Comparison of ENCODE assay signal across 8 cellular contexts in genomic region chr20:53162251-53162835, GRCh38.
DNase-seq lines count a peak whose midpoint lies in the region; ATAC-seq and TF ChIP-seq lines count a peak whose summit lies in the region.

No MANE protein-coding gene starts in this region.

- H3K27me3 Mint-ChIP-seq in WTC11 (ENCODE audit: low read depth) = no peaks in the 10 kb centered on the region

- peaks cover 9% of the 10 kb centered on the region; the same call in 1 of the 2 replicates for H3K9me3 Mint-ChIP-seq in WTC11

- TF ChIP-seq CTCF in WTC11 (IDR thresholded peaks at IDR 0.05) (no peak), GM13977 (IDR thresholded peaks at IDR 0.05; ENCODE audit: extremely low read depth, insufficient read depth, missing control alignments) (no peak)

- H3K27me3 ChIP-seq in MG63 (no peaks in the 10 kb centered on the region; the same call in 1 of the 2 replicates), aorta (ENCODE audit: control insufficient read depth in 1 of 2, insufficient read depth in 2 of 2, low read length in 1 of 2) (no peaks in the 10 kb centered on the region)

- peak; percentile 85 for DNase-seq in DMS153 (lab: John Stamatoyannopoulos, UW)
- peak; percentile 64 for DNase-seq in MG63
- DNase-seq in WTC11 (ENCODE audit: low spot score) = peak; percentile 29
- peak; percentile 81 for DNase-seq in iris pigment epithelial cell (ENCODE audit: low read depth)
- peak; percentile 53 to 78 for DNase-seq in aorta
- DNase-seq in GM13977 (ENCODE audit: low spot score) = no peak
- DNase-seq in NCI-H446 treated with DMSO at 0.1 percent for 48 hours (lab: John Stamatoyannopoulos, UW) = no peak

- intact Hi-C loops in aorta (cut with DNase I) = no loop called here

- H3K27ac ChIP-seq in aorta (ENCODE audit: low read depth in 1 of 2, low read length in 2 of 2) = no peak overlapping the region

- no peaks in the 10 kb centered on the region for H3K4me1 ChIP-seq in aorta (ENCODE audit: control insufficient read depth in 1 of 2, insufficient read depth in 2 of 2, low read length in 2 of 2)

- ATAC-seq in WTC11 (peak; percentile 89), aorta (ENCODE audit: low FRiP score) (peak; percentile 60), GM21515 (IDR thresholded peaks at IDR 0.05; ENCODE audit: unreplicated experiment) (no peak)

- no peaks in the 10 kb centered on the region for H3K36me3 Mint-ChIP-seq in WTC11

- peak overlapping the region; percentile 37 for H3K4me3 Mint-ChIP-seq in WTC11

- H3K36me3 ChIP-seq in MG63 (no peaks in the 10 kb centered on the region), aorta (ENCODE audit: control insufficient read depth in 1 of 2, insufficient read depth in 2 of 2, low read length in 1 of 2) (no peaks in the 10 kb centered on the region)

- peaks cover 13% of the 10 kb centered on the region for H3K4me1 Mint-ChIP-seq in WTC11

- WGBS in aorta, 2 donors = 15 to 17% methylated on average over 13 of the region's 13 CpGs

- in situ Hi-C loops in GM13977 (cut with MboI; ENCODE audit: low pct_unique_long_range_greater_than_20kb, low sequenced_read_pairs, unreplicated experiment) = no loop called here

- H3K9me3 ChIP-seq in MG63 = no peaks in the 10 kb centered on the region
- no peaks in the 10 kb centered on the region for H3K9me3 ChIP-seq in aorta (ENCODE audit: control insufficient read depth, low read length)

- POLR2A ChIA-PET in WTC11 (lab: Charles Lee) = no interaction called here

- peak overlapping the region; percentile 66 for H3K27ac Mint-ChIP-seq in WTC11

- CTCF ChIA-PET in WTC11 (lab: Charles Lee) = interaction anchor here (0.7 to 1.4 kb wide), 4 partner anchors 10 to 386 kb away, joined by 3 to 4 read pairs (median 4); no protein-coding TSS in a partner anchor

- H3K4me3 ChIP-seq in MG63 (no peak overlapping the region), aorta (ENCODE audit: low read length in 2 of 2) (no peak overlapping the region)

TF ChIP-seq in WTC11, 78 proteins besides CTCF, POLR2A, EP300 and RAD21:
- TF ChIP-seq, protein P1, sequence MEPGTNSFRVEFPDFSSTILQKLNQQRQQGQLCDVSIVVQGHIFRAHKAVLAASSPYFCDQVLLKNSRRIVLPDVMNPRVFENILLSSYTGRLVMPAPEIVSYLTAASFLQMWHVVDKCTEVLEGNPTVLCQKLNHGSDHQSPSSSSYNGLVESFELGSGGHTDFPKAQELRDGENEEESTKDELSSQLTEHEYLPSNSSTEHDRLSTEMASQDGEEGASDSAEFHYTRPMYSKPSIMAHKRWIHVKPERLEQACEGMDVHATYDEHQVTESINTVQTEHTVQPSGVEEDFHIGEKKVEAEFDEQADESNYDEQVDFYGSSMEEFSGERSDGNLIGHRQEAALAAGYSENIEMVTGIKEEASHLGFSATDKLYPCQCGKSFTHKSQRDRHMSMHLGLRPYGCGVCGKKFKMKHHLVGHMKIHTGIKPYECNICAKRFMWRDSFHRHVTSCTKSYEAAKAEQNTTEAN (CRISPR knock-in tag; IDR thresholded peaks at IDR 0.05) = no peak
- TF ChIP-seq, protein P2, sequence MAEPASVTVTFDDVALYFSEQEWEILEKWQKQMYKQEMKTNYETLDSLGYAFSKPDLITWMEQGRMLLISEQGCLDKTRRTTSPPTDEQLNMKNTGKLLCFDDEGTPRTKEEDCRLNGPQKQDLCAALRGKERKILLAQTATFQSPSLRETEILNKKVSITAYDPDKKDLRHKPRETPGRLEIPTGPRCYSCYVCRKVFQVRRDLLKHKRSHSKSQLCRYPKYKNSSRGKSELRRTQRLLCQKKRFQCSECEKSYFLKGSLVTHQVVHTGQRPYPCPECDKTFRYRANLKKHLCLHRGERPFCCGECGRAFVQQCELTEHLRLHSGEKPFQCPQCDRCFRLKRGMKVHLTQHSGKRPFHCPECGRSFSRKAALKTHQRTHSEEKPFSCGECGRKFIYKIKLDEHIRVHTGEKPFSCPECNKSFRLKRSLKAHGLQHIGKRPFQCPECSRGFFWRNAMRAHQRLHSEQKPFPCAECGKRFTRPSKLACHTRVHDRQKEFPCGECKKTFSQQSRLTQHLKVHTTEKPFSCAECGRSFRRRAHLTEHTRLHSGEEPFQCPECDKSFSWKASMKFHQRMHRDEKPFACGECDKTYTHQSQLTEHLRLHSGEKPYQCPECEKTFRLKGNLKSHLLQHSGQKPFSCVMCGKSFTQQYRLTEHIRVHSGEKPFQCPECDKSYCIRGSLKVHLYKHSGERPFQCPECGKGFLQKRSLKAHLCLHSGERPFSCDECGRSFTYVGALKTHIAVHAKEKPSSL (CRISPR knock-in tag; conservative IDR thresholded peaks at IDR 0.05) = no peak
- TF ChIP-seq ZNF512 (CRISPR knock-in tag; IDR thresholded peaks at IDR 0.05; ENCODE audit: borderline replicate concordance) (no peak), NR3C1 (CRISPR knock-in tag; conservative IDR thresholded peaks at IDR 0.05; ENCODE audit: low read depth) (no peak), PRRX2 (CRISPR knock-in tag; IDR thresholded peaks at IDR 0.05) (no peak), ESRRA (CRISPR knock-in tag; IDR thresholded peaks at IDR 0.05; ENCODE audit: borderline replicate concordance) (no peak), RORB (CRISPR knock-in tag; IDR thresholded peaks at IDR 0.05) (no peak), TEAD4 (CRISPR knock-in tag; IDR thresholded peaks at IDR 0.05) (no peak), MAX (CRISPR knock-in tag; IDR thresholded peaks at IDR 0.05) (no peak), SMAD4 (CRISPR knock-in tag; IDR thresholded peaks at IDR 0.05) (no peak), ZBTB21 (CRISPR knock-in tag; IDR thresholded peaks at IDR 0.05; ENCODE audit: borderline replicate concordance) (no peak), ZNF219 (CRISPR knock-in tag; IDR thresholded peaks at IDR 0.05; ENCODE audit: borderline replicate concordance) (no peak), CBFB (CRISPR knock-in tag; IDR thresholded peaks at IDR 0.05; ENCODE audit: low read depth) (no peak), IRF2 (CRISPR knock-in tag; IDR thresholded peaks at IDR 0.05; ENCODE audit: borderline replicate concordance, low read depth) (no peak), RELA (CRISPR knock-in tag; IDR thresholded peaks at IDR 0.05; ENCODE audit: borderline replicate concordance) (no peak), NR1H2 (CRISPR knock-in tag; IDR thresholded peaks at IDR 0.05) (no peak)
- TF ChIP-seq, protein P3, sequence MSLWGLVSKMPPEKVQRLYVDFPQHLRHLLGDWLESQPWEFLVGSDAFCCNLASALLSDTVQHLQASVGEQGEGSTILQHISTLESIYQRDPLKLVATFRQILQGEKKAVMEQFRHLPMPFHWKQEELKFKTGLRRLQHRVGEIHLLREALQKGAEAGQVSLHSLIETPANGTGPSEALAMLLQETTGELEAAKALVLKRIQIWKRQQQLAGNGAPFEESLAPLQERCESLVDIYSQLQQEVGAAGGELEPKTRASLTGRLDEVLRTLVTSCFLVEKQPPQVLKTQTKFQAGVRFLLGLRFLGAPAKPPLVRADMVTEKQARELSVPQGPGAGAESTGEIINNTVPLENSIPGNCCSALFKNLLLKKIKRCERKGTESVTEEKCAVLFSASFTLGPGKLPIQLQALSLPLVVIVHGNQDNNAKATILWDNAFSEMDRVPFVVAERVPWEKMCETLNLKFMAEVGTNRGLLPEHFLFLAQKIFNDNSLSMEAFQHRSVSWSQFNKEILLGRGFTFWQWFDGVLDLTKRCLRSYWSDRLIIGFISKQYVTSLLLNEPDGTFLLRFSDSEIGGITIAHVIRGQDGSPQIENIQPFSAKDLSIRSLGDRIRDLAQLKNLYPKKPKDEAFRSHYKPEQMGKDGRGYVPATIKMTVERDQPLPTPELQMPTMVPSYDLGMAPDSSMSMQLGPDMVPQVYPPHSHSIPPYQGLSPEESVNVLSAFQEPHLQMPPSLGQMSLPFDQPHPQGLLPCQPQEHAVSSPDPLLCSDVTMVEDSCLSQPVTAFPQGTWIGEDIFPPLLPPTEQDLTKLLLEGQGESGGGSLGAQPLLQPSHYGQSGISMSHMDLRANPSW (CRISPR knock-in tag; conservative IDR thresholded peaks at IDR 0.05; ENCODE audit: low read depth) = no peak
- TF ChIP-seq, protein P4, sequence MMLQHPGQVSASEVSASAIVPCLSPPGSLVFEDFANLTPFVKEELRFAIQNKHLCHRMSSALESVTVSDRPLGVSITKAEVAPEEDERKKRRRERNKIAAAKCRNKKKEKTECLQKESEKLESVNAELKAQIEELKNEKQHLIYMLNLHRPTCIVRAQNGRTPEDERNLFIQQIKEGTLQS (CRISPR knock-in tag; conservative IDR thresholded peaks at IDR 0.05) = no peak

Comparison
In these comparisons a context has a peak if more than half of its experiments do, and no peak if none do; other contexts are left out.
1. DNase-seq: peak in DMS153 (single experiment), MG63 (single experiment), WTC11 (single experiment), iris pigment epithelial cell (single experiment) and aorta (2 of 2); none in GM13977 (single experiment) and NCI-H446 treated with DMSO at 0.1 percent for 48 hours (single experiment).